In the genomic region with DNA sequence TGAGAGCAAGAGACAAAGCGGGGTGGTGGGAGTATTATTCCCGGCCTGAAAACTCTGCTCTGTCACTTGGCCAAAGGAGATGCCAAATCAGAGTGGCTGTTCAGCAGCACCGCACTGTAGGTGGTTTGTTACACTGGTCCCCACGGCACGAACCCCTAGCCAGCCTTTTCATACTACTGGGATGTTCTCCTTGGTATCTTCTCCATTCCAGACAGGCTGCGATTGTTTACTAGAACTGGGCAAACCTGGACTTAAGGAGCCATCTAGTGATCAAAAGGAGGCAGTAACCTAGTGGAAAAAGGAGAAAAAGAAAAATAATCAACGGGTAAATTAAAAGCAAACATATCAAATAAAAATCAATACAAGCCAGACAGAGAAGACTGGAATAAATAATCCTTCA, we compare ENCODE assay signal across 8 cellular contexts. TPM values are rescaled to one million over a fixed set of nuclear protein-coding genes. Genes with fewer than 3 reads are reported as not detected.
DNase-seq lines count a peak whose midpoint lies in the region; ATAC-seq and TF ChIP-seq lines count a peak whose summit lies in the region.

No MANE protein-coding gene starts in this region.

- intact Hi-C loops in heart left ventricle (cut with DNase I) (no loop called here), colonic mucosa (cut with DNase I) (loop anchor here (5.0 to 10.0 kb wide), 2 partner anchors 110 to 243 kb away; no protein-coding TSS in a partner anchor)

- TF ChIP-seq CTCF in heart left ventricle (IDR thresholded peaks at IDR 0.05) (peak in 1 of 12 donors; percentile 9), colonic mucosa (IDR thresholded peaks at IDR 0.05) (no peak)

- 60 to 70% (median 65%) methylated on average over 7 of the region's 7 CpGs for WGBS in heart left ventricle, 4 donors

- no peaks in the 10 kb centered on the region for H3K9me3 ChIP-seq in heart left ventricle
- no peaks in the 10 kb centered on the region for H3K9me3 ChIP-seq in colonic mucosa

- H3K27ac ChIP-seq in heart left ventricle, result no peak overlapping the region
- H3K27ac ChIP-seq in colonic mucosa, result no peak overlapping the region

- ATAC-seq in GM19324 (IDR thresholded peaks at IDR 0.05; ENCODE audit: low FRiP score, unreplicated experiment), result peak; percentile 83
- ATAC-seq in heart left ventricle, result no peak
- ATAC-seq in activated CD4-positive, CD25-positive, alpha-beta regulatory T cell treated with anti-CD3 and anti-CD28 coated beads, Interleukin-2, amount 50 U/mL, for 24 hours, result no peak

- H3K4me1 ChIP-seq in heart left ventricle (no peaks in the 10 kb centered on the region), colonic mucosa (no peaks in the 10 kb centered on the region)

- no peak for TF ChIP-seq POLR2A in heart left ventricle (IDR thresholded peaks at IDR 0.05)

- DNase-seq in Ammon's horn (ENCODE audit: low spot score) (peak; percentile 40), NCI-H1092 (lab: John Stamatoyannopoulos, UW) (peak; percentile 9), cerebellum (ENCODE audit: low spot score) (peak; percentile 5), pons (ENCODE audit: low spot score) (peak; percentile 59), heart left ventricle (no peak), colonic mucosa (no peak)

- H3K4me3 ChIP-seq in heart left ventricle, result no peak overlapping the region
- no peak overlapping the region for H3K4me3 ChIP-seq in colonic mucosa

- H3K36me3 ChIP-seq in heart left ventricle, result no peaks in the 10 kb centered on the region
- no peaks in the 10 kb centered on the region for H3K36me3 ChIP-seq in colonic mucosa

- H3K27me3 ChIP-seq in heart left ventricle (no peaks in the 10 kb centered on the region), colonic mucosa (no peaks in the 10 kb centered on the region)

- H3K9ac ChIP-seq in colonic mucosa (ENCODE audit: low read depth in 2 of 2, low read length in 2 of 2), result no peak overlapping the region

RNA-seq across cellular contexts. Expression of gene TMTC2, which starts 58.9 kb away (rescaled TPM):
- 127 TPM for total RNA-seq in cerebellum
- 1 to 10 TPM; 2.6 to 5.7 (median 3.4) TPM for total RNA-seq in heart left ventricle
- 1 to 10 TPM; 1.1 to 2.5 TPM for polyA plus RNA-seq in heart left ventricle
- 10 to 100 TPM; 12.2 to 20.6 TPM for total RNA-seq in colonic mucosa

Comparison
In these comparisons a context has a peak if more than half of its experiments do, and no peak if none do; other contexts are left out.
1. DNase-seq: peak in Ammon's horn (single experiment), NCI-H1092 (single experiment), cerebellum (single experiment) and pons (single experiment); none in heart left ventricle (0 of 5) and colonic mucosa (single experiment).